ENCODE assay signal across 14 cellular contexts in genomic region chr7:157744786-157745601, GRCh38.
A peak's percentile ranks its signal among the peaks of the same experiment; 100 is the strongest.
DNase-seq lines count a peak whose midpoint lies in the region; ATAC-seq and TF ChIP-seq lines count a peak whose summit lies in the region.
"Had no signal": no experiment of that assay in that cellular context is flagged by ENCODE, and none has a peak within 500 bp of the region (broad histone marks: within the 10 kb centered on the region; RNA-seq: fewer than 3 reads in every experiment).

No MANE protein-coding gene starts in this region.

- no peak overlapping the region for H3K4me3 ChIP-seq in aorta (ENCODE audit: low read length in 2 of 2)
- H3K4me3 ChIP-seq in H7 (ENCODE audit: insufficient read depth, low read depth, low read length) = no peak overlapping the region
- H3K4me3 ChIP-seq: BLaER1 treated with 17β-estradiol and CSF1 and Interleukin-3, amounts not matched to agents 10 nM and 100 nM; GM12878; HAP-1 had no signal

- H3K27me3 Mint-ChIP-seq in activated naive CD4-positive, alpha-beta T cell treated with anti-CD3 and anti-CD28 coated beads, Interleukin-2, amount 10 ng/mL, durations not matched to agents 7 days and 5 days = peaks cover 12% of the 10 kb centered on the region
- peaks cover 10% of the 10 kb centered on the region for H3K27me3 Mint-ChIP-seq in chondrocyte (ENCODE audit: low read depth)
- H3K27me3 Mint-ChIP-seq: CD4-positive, CD25-positive, alpha-beta regulatory T cell had no signal

- no peaks in the 10 kb centered on the region for H3K9me3 Mint-ChIP-seq in activated naive CD4-positive, alpha-beta T cell treated with anti-CD3 and anti-CD28 coated beads, Interleukin-2, amount 10 ng/mL, durations not matched to agents 7 days and 5 days
- H3K9me3 Mint-ChIP-seq in chondrocyte (ENCODE audit: low read depth) = no peaks in the 10 kb centered on the region
- H3K9me3 Mint-ChIP-seq in stimulated activated effector memory CD8-positive, alpha-beta T cell treated with anti-CD3 and anti-CD28 coated beads, Interleukin-12 subunit alpha, Interleukin-12 subunit beta, amount 100 ng/mL, for 72 hours = no peaks in the 10 kb centered on the region
- H3K9me3 Mint-ChIP-seq: CD4-positive, CD25-positive, alpha-beta regulatory T cell had no signal

- no peak overlapping the region for H3K27ac Mint-ChIP-seq in activated naive CD4-positive, alpha-beta T cell treated with anti-CD3 and anti-CD28 coated beads, Interleukin-2, amount 10 ng/mL, durations not matched to agents 7 days and 5 days
- no peak overlapping the region for H3K27ac Mint-ChIP-seq in chondrocyte (ENCODE audit: unreplicated experiment)
- no peak overlapping the region for H3K27ac Mint-ChIP-seq in stimulated activated effector memory CD8-positive, alpha-beta T cell treated with anti-CD3 and anti-CD28 coated beads, Interleukin-12 subunit alpha, Interleukin-12 subunit beta, amount 100 ng/mL, for 72 hours
- H3K27ac Mint-ChIP-seq: CD4-positive, CD25-positive, alpha-beta regulatory T cell; HFFc6 had no signal

- DNase-seq in activated naive CD4-positive, alpha-beta T cell treated with anti-CD3 and anti-CD28 coated beads, Interleukin-2, amount 10 ng/mL, durations not matched to agents 7 days and 5 days = peak; percentile 11
- DNase-seq in activated naive CD4-positive, alpha-beta T cell treated with Interleukin-2 at 50 U/mL for 16 hours = no peak
- DNase-seq in chondrocyte (ENCODE audit: low spot score) (peak; percentile 79), aorta (peak in 1 of 2 donors; percentile 19), NCI-H1105 treated with DMSO at 0.1 percent for 48 hours (lab: John Stamatoyannopoulos, UW) (no peak), H7 (no peak), 8988T (no peak)
- no peak for DNase-seq in stimulated activated effector memory CD8-positive, alpha-beta T cell treated with anti-CD3 and anti-CD28 coated beads, Interleukin-12 subunit alpha, Interleukin-12 subunit beta, amount 100 ng/mL, for 72 hours (ENCODE audit: low spot score in 2 of 2)
- DNase-seq: ACHN; CD4-positive, CD25-positive, alpha-beta regulatory T cell; HFFc6 had no signal

- no peaks in the 10 kb centered on the region for H3K36me3 Mint-ChIP-seq in activated naive CD4-positive, alpha-beta T cell treated with anti-CD3 and anti-CD28 coated beads, Interleukin-2, amount 10 ng/mL, durations not matched to agents 7 days and 5 days
- H3K36me3 Mint-ChIP-seq in chondrocyte (ENCODE audit: low read depth) = no peaks in the 10 kb centered on the region
- H3K36me3 Mint-ChIP-seq in stimulated activated effector memory CD8-positive, alpha-beta T cell treated with anti-CD3 and anti-CD28 coated beads, Interleukin-12 subunit alpha, Interleukin-12 subunit beta, amount 100 ng/mL, for 72 hours = no peaks in the 10 kb centered on the region
- H3K36me3 Mint-ChIP-seq: CD4-positive, CD25-positive, alpha-beta regulatory T cell had no signal

- CTCF ChIA-PET in activated naive CD4-positive, alpha-beta T cell treated with anti-CD3 and anti-CD28 coated beads, Interleukin-2, amount 10 ng/mL, durations not matched to agents 7 days and 5 days (lab: Charles Lee) = interaction anchor here (1.3 kb wide), 1 partner anchor 10 kb away, joined by 3 read pairs; no protein-coding TSS in a partner anchor

- no peaks in the 10 kb centered on the region for H3K9me3 ChIP-seq in aorta (ENCODE audit: control insufficient read depth, low read length)
- H3K9me3 ChIP-seq: BLaER1 treated with 17β-estradiol and CSF1 and Interleukin-3, amounts not matched to agents 10 nM and 100 nM; HAP-1 had no signal

- H3K36me3 ChIP-seq in aorta (ENCODE audit: control insufficient read depth in 1 of 2, insufficient read depth in 2 of 2, low read length in 1 of 2) (no peaks in the 10 kb centered on the region), H7 (replicated peaks; ENCODE audit: control insufficient read depth, insufficient read depth, low read length) (no peaks in the 10 kb centered on the region)
- H3K36me3 ChIP-seq: BLaER1 treated with 17β-estradiol and CSF1 and Interleukin-3, amounts not matched to agents 10 nM and 100 nM; HAP-1 had no signal

- WGBS in aorta, 2 donors = 74 to 75% methylated on average over 24 of the region's 24 CpGs

- ATAC-seq in stimulated activated effector memory CD8-positive, alpha-beta T cell treated with anti-CD3 and anti-CD28 coated beads, Interleukin-12 subunit alpha, Interleukin-12 subunit beta, amount 100 ng/mL, for 72 hours = peak; percentile 48
- ATAC-seq in aorta (ENCODE audit: low FRiP score) = peak; percentile 52
- ATAC-seq: GM12878 had no signal

- no peak for TF ChIP-seq CTCF in chondrocyte (IDR thresholded peaks at IDR 0.05)

- H3K4me1 Mint-ChIP-seq in activated naive CD4-positive, alpha-beta T cell treated with anti-CD3 and anti-CD28 coated beads, Interleukin-2, amount 10 ng/mL, durations not matched to agents 7 days and 5 days = no peaks in the 10 kb centered on the region
- no peaks in the 10 kb centered on the region for H3K4me1 Mint-ChIP-seq in chondrocyte (ENCODE audit: low read depth)
- H3K4me1 Mint-ChIP-seq in stimulated activated effector memory CD8-positive, alpha-beta T cell treated with anti-CD3 and anti-CD28 coated beads, Interleukin-12 subunit alpha, Interleukin-12 subunit beta, amount 100 ng/mL, for 72 hours = no peaks in the 10 kb centered on the region
- H3K4me1 Mint-ChIP-seq: CD4-positive, CD25-positive, alpha-beta regulatory T cell had no signal

- no peak overlapping the region for H3K27ac ChIP-seq in aorta (ENCODE audit: low read depth in 1 of 2, low read length in 2 of 2)
- H3K27ac ChIP-seq: BLaER1 treated with 17β-estradiol and CSF1 and Interleukin-3, amounts not matched to agents 10 nM and 100 nM had no signal

- H3K4me1 ChIP-seq in aorta (ENCODE audit: control insufficient read depth in 1 of 2, insufficient read depth in 2 of 2, low read length in 2 of 2) = no peaks in the 10 kb centered on the region
- H3K4me1 ChIP-seq: HAP-1 had no signal

- no peak overlapping the region for H3K4me3 Mint-ChIP-seq in activated naive CD4-positive, alpha-beta T cell treated with anti-CD3 and anti-CD28 coated beads, Interleukin-2, amount 10 ng/mL, durations not matched to agents 7 days and 5 days
- H3K4me3 Mint-ChIP-seq in chondrocyte (ENCODE audit: unreplicated experiment) = no peak overlapping the region
- no peak overlapping the region for H3K4me3 Mint-ChIP-seq in stimulated activated effector memory CD8-positive, alpha-beta T cell treated with anti-CD3 and anti-CD28 coated beads, Interleukin-12 subunit alpha, Interleukin-12 subunit beta, amount 100 ng/mL, for 72 hours
- H3K4me3 Mint-ChIP-seq: CD4-positive, CD25-positive, alpha-beta regulatory T cell; HFFc6 had no signal

- intact Hi-C loops in aorta (cut with DNase I) = no loop called here

- H3K27me3 ChIP-seq in aorta (ENCODE audit: control insufficient read depth in 1 of 2, insufficient read depth in 2 of 2, low read length in 1 of 2) (no peaks in the 10 kb centered on the region), H7 (ENCODE audit: control insufficient read depth, insufficient read depth, low read length) (no peaks in the 10 kb centered on the region)
- H3K27me3 ChIP-seq: BLaER1 treated with 17β-estradiol and CSF1 and Interleukin-3, amounts not matched to agents 10 nM and 100 nM had no signal

Comparison
In these comparisons a context has a peak if more than half of its experiments do, and no peak if none do; other contexts are left out.
1. DNase-seq: peak in activated naive CD4-positive, alpha-beta T cell treated with anti-CD3 and anti-CD28 coated beads, Interleukin-2, amount 10 ng/mL, durations not matched to agents 7 days and 5 days (single experiment) and chondrocyte (single experiment); none in activated naive CD4-positive, alpha-beta T cell treated with Interleukin-2 at 50 U/mL for 16 hours (single experiment), stimulated activated effector memory CD8-positive, alpha-beta T cell treated with anti-CD3 and anti-CD28 coated beads, Interleukin-12 subunit alpha, Interleukin-12 subunit beta, amount 100 ng/mL, for 72 hours (0 of 2), NCI-H1105 treated with DMSO at 0.1 percent for 48 hours (single experiment), H7 (single experiment) and 8988T (single experiment).